20 cellular contexts compared by ENCODE assay signal in the genomic region with DNA sequence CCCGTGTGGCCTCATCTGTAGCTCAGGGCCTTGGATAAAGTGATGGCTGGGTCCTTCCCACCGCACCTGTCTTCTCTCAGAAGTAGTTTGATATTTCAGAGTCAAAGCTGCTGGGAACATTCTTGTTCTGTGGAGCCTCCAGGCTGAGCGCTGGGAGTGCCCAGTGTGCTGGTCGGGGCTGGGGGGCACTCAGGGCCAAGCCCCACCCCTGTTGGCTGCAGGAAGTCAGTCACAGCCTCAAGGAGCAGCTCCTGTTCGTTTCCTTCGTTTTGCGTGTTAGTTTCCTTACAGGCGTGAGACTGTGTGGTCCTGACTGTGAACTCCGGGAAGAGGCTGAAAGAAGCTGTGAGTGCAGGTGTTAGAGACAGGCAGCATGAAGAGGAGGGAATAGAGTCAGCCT. TPM values are rescaled to one million over a fixed set of nuclear protein-coding genes. Genes with fewer than 3 reads are reported as not detected.
A peak's percentile ranks its signal among the peaks of the same experiment; 100 is the strongest.
DNase-seq lines count a peak whose midpoint lies in the region; ATAC-seq and TF ChIP-seq lines count a peak whose summit lies in the region.
"Had no signal": no experiment of that assay in that cellular context is flagged by ENCODE, and none has a peak within 500 bp of the region (broad histone marks: within the 10 kb centered on the region; RNA-seq: fewer than 3 reads in every experiment).

No MANE protein-coding gene starts in this region.

- H3K36me3 Mint-ChIP-seq in activated naive CD4-positive, alpha-beta T cell treated with anti-CD3 and anti-CD28 coated beads, Interleukin-2, amount 10 ng/mL, durations not matched to agents 7 days and 5 days, result no peaks in the 10 kb centered on the region
- H3K36me3 Mint-ChIP-seq in activated naive CD4-positive, alpha-beta T cell treated with anti-CD3 and anti-CD28 coated beads, Interleukin-2, amount 50 U/mL, for 72 hours, result no peaks in the 10 kb centered on the region
- no peaks in the 10 kb centered on the region for H3K36me3 Mint-ChIP-seq in immature natural killer cell

- H3K27ac Mint-ChIP-seq in activated naive CD4-positive, alpha-beta T cell treated with anti-CD3 and anti-CD28 coated beads, Interleukin-2, amount 10 ng/mL, durations not matched to agents 7 days and 5 days, result peak overlapping the region; percentile 13
- H3K27ac Mint-ChIP-seq in activated naive CD4-positive, alpha-beta T cell treated with anti-CD3 and anti-CD28 coated beads, Interleukin-2, amount 50 U/mL, for 72 hours, result peak overlapping the region in 1 of 2 donors; percentile 28
- H3K27ac Mint-ChIP-seq in immature natural killer cell, result no peak overlapping the region
- H3K27ac Mint-ChIP-seq: CD8-positive, alpha-beta T cell had no signal

- no peak for DNase-seq in activated naive CD4-positive, alpha-beta T cell treated with anti-CD3 and anti-CD28 coated beads, Interleukin-2, amount 10 ng/mL, durations not matched to agents 7 days and 5 days
- no peak for DNase-seq in activated naive CD4-positive, alpha-beta T cell treated with anti-CD3 and anti-CD28 coated beads, Interleukin-2, amount 50 U/mL, for 72 hours (ENCODE audit: low spot score in 2 of 2)
- DNase-seq in caudate nucleus (lab: John Stamatoyannopoulos, UW) (no peak), lower lobe of right lung (no peak), stomach (no peak), immature natural killer cell (no peak), T-helper 2 cell (no peak)
- DNase-seq: BE2C; CD8-positive, alpha-beta T cell; DMS79; GOT3; KG1; NCI-H1436; NCI-H2029; NCI-H2171 treated with DMSO at 0.1 percent for 48 hours; NCI-H446 treated with DMSO at 0.1 percent for 48 hours; NCI-H774; RPMI8226 had no signal

- no peaks in the 10 kb centered on the region for H3K4me1 Mint-ChIP-seq in activated naive CD4-positive, alpha-beta T cell treated with anti-CD3 and anti-CD28 coated beads, Interleukin-2, amount 10 ng/mL, durations not matched to agents 7 days and 5 days
- H3K4me1 Mint-ChIP-seq in immature natural killer cell, result peaks cover 6 to 14% of the 10 kb centered on the region in 2 donors

- no peak for TF ChIP-seq POLR2A in stomach (IDR thresholded peaks at IDR 0.05)

- no peak for ATAC-seq in activated naive CD4-positive, alpha-beta T cell treated with anti-CD3 and anti-CD28 coated beads, Interleukin-2, amount 50 U/mL, for 72 hours
- ATAC-seq in lower lobe of right lung (peak; percentile 34 to 56), GM18502 (IDR thresholded peaks at IDR 0.05; ENCODE audit: poor library complexity, unreplicated experiment) (no peak)
- ATAC-seq: CD8-positive, alpha-beta T cell had no signal

- no peaks in the 10 kb centered on the region for H3K9me3 Mint-ChIP-seq in activated naive CD4-positive, alpha-beta T cell treated with anti-CD3 and anti-CD28 coated beads, Interleukin-2, amount 10 ng/mL, durations not matched to agents 7 days and 5 days
- peaks cover 0 to 5% of the 10 kb centered on the region in 2 donors for H3K9me3 Mint-ChIP-seq in activated naive CD4-positive, alpha-beta T cell treated with anti-CD3 and anti-CD28 coated beads, Interleukin-2, amount 50 U/mL, for 72 hours
- H3K9me3 Mint-ChIP-seq in immature natural killer cell, result no peaks in the 10 kb centered on the region
- H3K9me3 Mint-ChIP-seq: CD8-positive, alpha-beta T cell had no signal

- H3K27ac ChIP-seq in caudate nucleus (ENCODE audit: low read depth, low read length) (peak overlapping the region; percentile 2), lower lobe of right lung (peak overlapping the region; percentile 68), stomach (peak overlapping the region in 3 of 5 donors; percentile 15 to 49 (median 37))
- H3K27ac ChIP-seq: 22Rv1 had no signal

- intact Hi-C loops in lower lobe of right lung (cut with DNase I), result no loop called here
- intact Hi-C loops in stomach (cut with DNase I; ENCODE audit: low total_unique reads), result no loop called here

- CTCF ChIA-PET in activated naive CD4-positive, alpha-beta T cell treated with anti-CD3 and anti-CD28 coated beads, Interleukin-2, amount 10 ng/mL, durations not matched to agents 7 days and 5 days (lab: Charles Lee), result no interaction called here

- H3K9me3 ChIP-seq in lower lobe of right lung (no peaks in the 10 kb centered on the region), stomach (no peaks in the 10 kb centered on the region)
- H3K9me3 ChIP-seq: BE2C had no signal

- H3K4me3 ChIP-seq in lower lobe of right lung, result no peak overlapping the region
- no peak overlapping the region for H3K4me3 ChIP-seq in stomach

- TF ChIP-seq CTCF in lower lobe of right lung (IDR thresholded peaks at IDR 0.05) (no peak), stomach (IDR thresholded peaks at IDR 0.05) (no peak)

- no peaks in the 10 kb centered on the region for H3K27me3 Mint-ChIP-seq in activated naive CD4-positive, alpha-beta T cell treated with anti-CD3 and anti-CD28 coated beads, Interleukin-2, amount 10 ng/mL, durations not matched to agents 7 days and 5 days
- peaks cover 0 to 1% (median 0%) of the 10 kb centered on the region in 3 donors for H3K27me3 Mint-ChIP-seq in immature natural killer cell (ENCODE audit: low read depth in 3 of 3)

- H3K36me3 ChIP-seq in lower lobe of right lung (peaks cover 8% of the 10 kb centered on the region), stomach (peaks cover 0 to 8% (median 0%) of the 10 kb centered on the region in 4 donors)
- H3K36me3 ChIP-seq: BE2C had no signal

- no peak for TF ChIP-seq EP300 in stomach (IDR thresholded peaks at IDR 0.05)

- WGBS in stomach, 5 donors, result 39 to 74% (median 55%) methylated on average over 9 of the region's 9 CpGs

- H3K27me3 ChIP-seq in lower lobe of right lung (ENCODE audit: low read depth) (no peaks in the 10 kb centered on the region), stomach (no peaks in the 10 kb centered on the region)
- H3K27me3 ChIP-seq: BE2C had no signal

- peaks cover 68% of the 10 kb centered on the region for H3K4me1 ChIP-seq in lower lobe of right lung
- peaks cover 34 to 86% (median 50%) of the 10 kb centered on the region in 4 donors for H3K4me1 ChIP-seq in stomach
- H3K4me1 ChIP-seq: BE2C had no signal

- H3K4me3 Mint-ChIP-seq in activated naive CD4-positive, alpha-beta T cell treated with anti-CD3 and anti-CD28 coated beads, Interleukin-2, amount 10 ng/mL, durations not matched to agents 7 days and 5 days, result no peak overlapping the region
- H3K4me3 Mint-ChIP-seq in immature natural killer cell, result no peak overlapping the region
- H3K4me3 Mint-ChIP-seq: CD8-positive, alpha-beta T cell had no signal

RNA-seq across cellular contexts. Expression of a gene that starts 33.2 kb away (rescaled TPM):
- 10 to 100 TPM; 22.7 to 40.9 TPM for total RNA-seq in activated naive CD4-positive, alpha-beta T cell treated with anti-CD3 and anti-CD28 coated beads, Interleukin-2, amount 50 U/mL, for 72 hours
- total RNA-seq in lower lobe of right lung (244 TPM), stomach (100 to 1,000 TPM in 1 of 5 donors, 10 to 100 TPM in 4; 36.2 to 304 (median 78.0) TPM)
- polyA plus RNA-seq in stomach (10 to 100 TPM; 30.4 to 88.6 (median 42.0) TPM), immature natural killer cell (10 to 100 TPM; 49.5 to 68.9 (median 64.4) TPM)

RNA-seq across cellular contexts. Expression of a gene that starts 46.2 kb away (rescaled TPM):
- total RNA-seq in activated naive CD4-positive, alpha-beta T cell treated with anti-CD3 and anti-CD28 coated beads, Interleukin-2, amount 50 U/mL, for 72 hours, result 10 to 100 TPM; 23.7 to 43.3 TPM
- total RNA-seq in lower lobe of right lung, result 42.7 TPM
- total RNA-seq in stomach, result 10 to 100 TPM in 4 of 5 donors, 1 to 10 TPM in 1; 4.1 to 75.3 (median 24.2) TPM
- polyA plus RNA-seq in stomach, result 10 to 100 TPM; 53.6 to 78.6 (median 68.3) TPM
- polyA plus RNA-seq in immature natural killer cell, result 10 to 100 TPM; 35.1 to 53.8 (median 47.6) TPM

Comparison
In these comparisons a context has a peak if more than half of its experiments do, and no peak if none do; other contexts are left out.
1. ATAC-seq: peak in lower lobe of right lung (2 of 2); none in activated naive CD4-positive, alpha-beta T cell treated with anti-CD3 and anti-CD28 coated beads, Interleukin-2, amount 50 U/mL, for 72 hours (0 of 2) and GM18502 (single experiment).
2. H3K27ac ChIP-seq: peak in every context shown above with its lines; median percentile 68 in lower lobe of right lung; 37 in stomach; 2 in caudate nucleus.